In genomic region chr20:54822407-54822806, GRCh38 we compare ENCODE assay signal across 30 cellular contexts.
"Had no signal": no experiment of that assay in that cellular context is flagged by ENCODE, and none has a peak within 500 bp of the region (broad histone marks: within the 10 kb centered on the region; RNA-seq: fewer than 3 reads in every experiment).

No MANE protein-coding gene starts in this region.

- FAIRE-seq: colon, endometrium, endothelial cell of umbilical vein, frontal cortex had no signal

- H3K27ac ChIP-seq: colonic mucosa, coronary artery, dorsolateral prefrontal cortex, epithelial cell of prostate, esophagus muscularis mucosa, esophagus squamous epithelium, foreskin keratinocyte, gastrocnemius medialis, gastroesophageal sphincter, heart left ventricle, heart right ventricle, hepatocyte had no signal

- H3K36me3 ChIP-seq: colonic mucosa, esophagus muscularis mucosa, esophagus squamous epithelium, gastrocnemius medialis, gastroesophageal sphincter, heart left ventricle, heart right ventricle had no signal

- H3K79me2 ChIP-seq: hepatocyte had no signal

- ATAC-seq: effector memory CD8-positive, alpha-beta T cell; esophagus mucosa; foreskin keratinocyte; gastrocnemius medialis; gastroesophageal sphincter; heart left ventricle; heart right ventricle had no signal

- H3K4me1 Mint-ChIP-seq: endodermal cell had no signal

- DNase-seq: colonic mucosa; cortex of kidney; dorsolateral prefrontal cortex; effector CD4-positive, alpha-beta T cell; effector CD8-positive, alpha-beta T cell; effector memory CD4-positive, alpha-beta T cell; effector memory CD8-positive, alpha-beta T cell; endodermal cell; erythroblast; esophagus squamous epithelium; foreskin fibroblast; foreskin melanocyte; gastrocnemius medialis; glutamatergic neuron; head of caudate nucleus; heart left ventricle; heart right ventricle; hippocampal formation had no signal

- H3K27me3 Mint-ChIP-seq: dendritic cell treated with granulocyte-macrophage colony-stimulating factor and Interleukin-4, amounts not matched to agents 40 ng/mL and 50 ng/mL, for 4 days; effector memory CD8-positive, alpha-beta T cell had no signal

- H3K4me2 ChIP-seq: hepatocyte had no signal

- H3K9me3 Mint-ChIP-seq: effector memory CD8-positive, alpha-beta T cell; endodermal cell had no signal

- H3K27ac Mint-ChIP-seq: dendritic cell treated with granulocyte-macrophage colony-stimulating factor and Interleukin-4, amounts not matched to agents 40 ng/mL and 50 ng/mL, for 4 days; effector memory CD8-positive, alpha-beta T cell; endodermal cell had no signal

- H3K9me3 ChIP-seq: colonic mucosa, esophagus muscularis mucosa, esophagus squamous epithelium, gastrocnemius medialis, gastroesophageal sphincter, heart left ventricle, heart right ventricle had no signal

- H3K4me1 ChIP-seq: colonic mucosa, esophagus muscularis mucosa, esophagus squamous epithelium, foreskin keratinocyte, gastrocnemius medialis, gastroesophageal sphincter, heart left ventricle, heart right ventricle had no signal

- H2AFZ ChIP-seq: hepatocyte had no signal

- H3K4me3 ChIP-seq: colonic mucosa, coronary artery, dorsolateral prefrontal cortex, esophagus muscularis mucosa, esophagus squamous epithelium, gastrocnemius medialis, gastroesophageal sphincter, heart left ventricle, heart right ventricle, hepatocyte had no signal

- H3K27me3 ChIP-seq: colonic mucosa, esophagus muscularis mucosa, esophagus squamous epithelium, foreskin keratinocyte, gastrocnemius medialis, gastroesophageal sphincter, heart left ventricle, heart right ventricle, hepatocyte had no signal

- H3K4me3 Mint-ChIP-seq: dendritic cell treated with granulocyte-macrophage colony-stimulating factor and Interleukin-4, amounts not matched to agents 40 ng/mL and 50 ng/mL, for 4 days; effector memory CD8-positive, alpha-beta T cell; endodermal cell had no signal
